23 cellular contexts compared by ENCODE assay signal in genomic region chr4:143367863-143368262, GRCh38. TPM values are rescaled to one million over a fixed set of nuclear protein-coding genes. Genes with fewer than 3 reads are reported as not detected.
DNase-seq lines count a peak whose midpoint lies in the region; ATAC-seq and TF ChIP-seq lines count a peak whose summit lies in the region.
"Had no signal": no experiment of that assay in that cellular context is flagged by ENCODE, and none has a peak within 500 bp of the region (broad histone marks: within the 10 kb centered on the region; RNA-seq: fewer than 3 reads in every experiment).

No MANE protein-coding gene starts in this region.

- H3K18ac ChIP-seq in trophoblast cell (ENCODE audit: low read length) = no peak overlapping the region

- no peak overlapping the region for H3K4me2 ChIP-seq in trophoblast cell (ENCODE audit: low read length)
- H3K4me2 ChIP-seq: BLaER1 had no signal

- no peak overlapping the region for H3K27ac Mint-ChIP-seq in chondrocyte (ENCODE audit: unreplicated experiment)
- H3K27ac Mint-ChIP-seq: CD14-positive monocyte; CD4-positive, alpha-beta memory T cell; CD4-positive, CD25-positive, alpha-beta regulatory T cell; CD8-positive, alpha-beta memory T cell had no signal

- H4K12ac ChIP-seq in trophoblast cell (ENCODE audit: low read depth, low read length) = no peak overlapping the region

- H3K9me3 ChIP-seq in liver (ENCODE audit: control insufficient read depth in 4 of 4, low read length in 3 of 4) (no peaks in the 10 kb centered on the region), trophoblast cell (ENCODE audit: insufficient read depth, low read depth, low read length) (peaks cover 2% of the 10 kb centered on the region)
- H3K9me3 ChIP-seq: BE2C had no signal

- POLR2A ChIA-PET in GM10248 (lab: Yijun Ruan, JAX) = no interaction called here

- H3K27ac ChIP-seq in liver (ENCODE audit: low read depth in 1 of 2, low read length in 2 of 2) (no peak overlapping the region), trophoblast cell (ENCODE audit: low read depth, low read length) (no peak overlapping the region)
- H3K27ac ChIP-seq: BLaER1 had no signal

- no peak overlapping the region for H2BK120ac ChIP-seq in trophoblast cell (ENCODE audit: insufficient read depth, low read length, poor library complexity)

- no peak overlapping the region for H2AK5ac ChIP-seq in trophoblast cell (ENCODE audit: low read length)

- no peaks in the 10 kb centered on the region for H3K36me3 ChIP-seq in liver (ENCODE audit: control insufficient read depth in 4 of 4, insufficient read depth in 3 of 4, low read depth in 1 of 4, low read length in 3 of 4)
- peaks cover 0 to 2% of the 10 kb centered on the region in 2 experiments for H3K36me3 ChIP-seq in trophoblast cell (ENCODE audit: control insufficient read depth in 1 of 2, insufficient read depth in 2 of 2, low read length in 2 of 2)
- H3K36me3 ChIP-seq: BE2C had no signal

- H3K36me3 Mint-ChIP-seq in chondrocyte (ENCODE audit: low read depth) = no peaks in the 10 kb centered on the region
- H3K36me3 Mint-ChIP-seq: CD4-positive, CD25-positive, alpha-beta regulatory T cell had no signal

- no peak overlapping the region for H3K4me3 Mint-ChIP-seq in chondrocyte (ENCODE audit: unreplicated experiment)
- H3K4me3 Mint-ChIP-seq: CD14-positive monocyte; CD4-positive, alpha-beta memory T cell; CD4-positive, CD25-positive, alpha-beta regulatory T cell; CD8-positive, alpha-beta memory T cell had no signal

- no peak overlapping the region for H3K14ac ChIP-seq in trophoblast cell (ENCODE audit: low read length)

- ATAC-seq in left lobe of liver = peak; percentile 73

- CTCF ChIA-PET in GM10248 (lab: Yijun Ruan, JAX) = interaction anchor here (1.0 to 1.4 kb wide), 2 partner anchors 9 kb away, joined by 3 read pairs; no protein-coding TSS in a partner anchor

- peaks cover 24% of the 10 kb centered on the region for H3K4me1 Mint-ChIP-seq in chondrocyte (ENCODE audit: low read depth)
- H3K4me1 Mint-ChIP-seq: CD4-positive, alpha-beta memory T cell; CD8-positive, alpha-beta memory T cell had no signal

- whole genome bisulfite sequencing in liver = 76% methylated on average over 5 of the region's 5 CpGs
- no CpG with 5 or more reads among the region's 5 CpGs for WGBS in trophoblast cell (ENCODE audit: extremely low coverage, insufficient coverage, insufficient read length)

- peak overlapping the region; percentile 27 for H3K4ac ChIP-seq in trophoblast cell (ENCODE audit: low read depth, low read length)

- no peak overlapping the region for H4K8ac ChIP-seq in trophoblast cell (ENCODE audit: low read depth, low read length)

- H3K4me3 ChIP-seq in liver (ENCODE audit: low read depth in 1 of 3, low read length in 3 of 3) (no peak overlapping the region), trophoblast cell (ENCODE audit: low read depth, low read length) (no peak overlapping the region)
- H3K4me3 ChIP-seq: BLaER1 had no signal

- no peak overlapping the region for H2AFZ ChIP-seq in trophoblast cell (ENCODE audit: insufficient read depth, low read length, poor library complexity)

- H3K27me3 ChIP-seq in liver (ENCODE audit: control insufficient read depth in 4 of 4, insufficient read depth in 4 of 4, low read length in 3 of 4) (no peaks in the 10 kb centered on the region), trophoblast cell (ENCODE audit: insufficient read depth, low read length) (no peaks in the 10 kb centered on the region)
- H3K27me3 ChIP-seq: BE2C, BLaER1 had no signal

- H3K27me3 Mint-ChIP-seq in chondrocyte (ENCODE audit: low read depth) = no peaks in the 10 kb centered on the region

- H3K9ac ChIP-seq in liver (ENCODE audit: low read depth in 1 of 2, low read length in 2 of 2) (no peak overlapping the region), trophoblast cell (ENCODE audit: low read length) (no peak overlapping the region)
- H3K9ac ChIP-seq: BLaER1 had no signal

- H2BK12ac ChIP-seq in trophoblast cell (ENCODE audit: low read length) = no peak overlapping the region

- H3K79me1 ChIP-seq in trophoblast cell (ENCODE audit: low read length) = no peaks in the 10 kb centered on the region

- TF ChIP-seq CTCF in liver (IDR thresholded peaks at IDR 0.05; ENCODE audit: low read depth, low read length, missing input control) (no peak), chondrocyte (IDR thresholded peaks at IDR 0.05) (no peak), GM10248 (IDR thresholded peaks at IDR 0.05; ENCODE audit: control extremely low read depth, extremely low read depth, low read depth, missing control alignments) (no peak)

- no peak overlapping the region for H4K91ac ChIP-seq in trophoblast cell (ENCODE audit: low read depth, low read length)

- peaks cover 2% of the 10 kb centered on the region for H3K79me2 ChIP-seq in trophoblast cell (ENCODE audit: control insufficient read depth, insufficient read depth, low read length, poor library complexity)

- no peak overlapping the region for H3K23ac ChIP-seq in trophoblast cell (ENCODE audit: low read length)

- TF ChIP-seq RAD21 in liver (IDR thresholded peaks at IDR 0.05) = no peak

- no peak for DNase-seq in left lobe of liver (ENCODE audit: low spot score)
- DNase-seq in trophoblast cell = no peak
- no peak for DNase-seq in chondrocyte (ENCODE audit: low spot score)
- no peak for DNase-seq in GM10248 (ENCODE audit: extremely low spot score)
- no peak for DNase-seq in NCI-H526 (lab: John Stamatoyannopoulos, UW)
- DNase-seq: 8988T; ACHN; BE2C; C1 segment of cervical spinal cord; CD4-positive, alpha-beta memory T cell; CD4-positive, CD25-positive, alpha-beta regulatory T cell; CD8-positive, alpha-beta memory T cell; COR-L47; DMS 273 treated with DMSO at 0.1 percent for 48 hours; DMS153; DMS53; DMS79; DND-41; EL; GDM1 had no signal

- peaks cover 4% of the 10 kb centered on the region for H3K9me3 Mint-ChIP-seq in chondrocyte (ENCODE audit: low read depth)

- H3K4me1 ChIP-seq in liver (ENCODE audit: control insufficient read depth in 4 of 4, insufficient read depth in 4 of 4, low read length in 3 of 4) (peaks cover 0 to 6% (median 0%) of the 10 kb centered on the region in 4 donors), trophoblast cell (ENCODE audit: control insufficient read depth in 1 of 2, insufficient read depth in 2 of 2, low read length in 2 of 2) (no peaks in the 10 kb centered on the region)
- H3K4me1 ChIP-seq: BE2C had no signal

- H2BK5ac ChIP-seq in trophoblast cell (ENCODE audit: low read depth, low read length, poor library complexity) = no peak overlapping the region

TF ChIP-seq in liver, 16 proteins besides CTCF, POLR2A, EP300 and RAD21:
- TF ChIP-seq RXRA (IDR thresholded peaks at IDR 0.05) (peak in 1 of 2 donors; percentile 24), HNF4A (conservative IDR thresholded peaks at IDR 0.05) (peak; percentile 70 to 86), FOXA2 (IDR thresholded peaks at IDR 0.05) (no peak), ATF3 (IDR thresholded peaks at IDR 0.05) (no peak), JUND (IDR thresholded peaks at IDR 0.05) (no peak), HNF4G (IDR thresholded peaks at IDR 0.05) (peak; percentile 54), YY1 (IDR thresholded peaks at IDR 0.05) (no peak)
TF ChIP-seq in liver: peak in this region for 3.

RNA-seq across cellular contexts. Expression of gene GAB1, which starts 31.2 kb away (rescaled TPM):
- total RNA-seq in left lobe of liver (11.1 TPM), liver (10 to 100 TPM; 11.1 to 31.3 TPM), chondrocyte (30.1 to 52.2 TPM (median 33.2 TPM) in 3 replicates)
- 1 to 10 TPM; 2.4 to 2.7 TPM for polyA plus RNA-seq in liver
- 50.4 and 51.1 TPM in 2 replicates for polyA plus RNA-seq in trophoblast cell (2013)
- polyA plus RNA-seq: CD4-positive, alpha-beta memory T cell; CD4-positive, CD25-positive, alpha-beta regulatory T cell had no signal
